ENCODE assay signal across 8 cellular contexts in the genomic region with DNA sequence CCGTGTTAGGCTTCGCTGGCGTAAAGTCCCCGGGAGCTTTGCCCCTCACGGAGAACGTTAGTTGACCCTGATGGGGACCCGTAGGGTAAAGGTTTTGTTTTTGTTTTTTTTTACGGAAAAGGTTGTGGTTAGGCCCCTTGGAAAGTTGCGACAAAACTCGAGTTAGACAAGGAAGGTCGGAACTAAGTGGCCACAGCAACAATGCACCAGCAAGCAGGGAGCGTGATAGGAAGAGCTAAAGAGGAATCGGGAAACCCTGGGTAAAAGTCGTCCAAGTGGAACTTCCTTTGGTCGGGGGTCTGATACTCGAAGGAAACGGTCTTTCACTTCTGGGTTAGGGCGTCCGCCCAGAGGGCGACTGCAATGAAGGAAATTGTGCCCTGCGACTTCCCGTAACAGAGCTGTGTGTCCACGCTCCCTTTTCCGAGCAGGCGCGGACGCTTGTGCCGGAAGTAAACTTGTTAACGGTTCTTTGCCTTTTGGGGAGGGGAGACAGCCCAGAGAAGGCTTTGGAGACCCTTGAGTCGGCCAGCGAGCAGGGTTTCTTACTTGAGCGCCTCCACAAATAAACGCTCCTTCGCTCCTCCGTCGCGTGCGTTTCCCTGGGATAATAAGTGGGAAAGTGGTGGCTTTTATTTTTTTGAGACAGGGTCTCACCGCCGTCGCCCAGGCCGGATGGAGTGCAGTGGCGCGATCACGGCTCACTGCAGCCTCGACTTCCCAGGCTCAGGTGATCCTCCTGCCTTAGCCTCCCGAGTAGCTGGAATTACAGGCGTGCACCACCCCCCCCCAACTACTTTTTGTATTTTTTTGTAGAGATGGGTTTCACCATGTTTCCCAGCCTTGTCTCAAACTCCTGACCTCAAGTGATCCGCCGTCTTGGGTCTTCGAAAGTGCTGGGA. TPM values are rescaled to one million over a fixed set of nuclear protein-coding genes. Genes with fewer than 3 reads are reported as not detected.
DNase-seq lines count a peak whose midpoint lies in the region; ATAC-seq and TF ChIP-seq lines count a peak whose summit lies in the region.

No MANE protein-coding gene starts in this region.

- peaks cover 4% of the 10 kb centered on the region; the same call in 1 of the 2 replicates for H3K36me3 ChIP-seq in OCI-LY1 (ENCODE audit: insufficient read depth, low read length)
- H3K36me3 ChIP-seq in mucosa of descending colon (ENCODE audit: low read depth) = no peaks in the 10 kb centered on the region

- H4K20me1 ChIP-seq in OCI-LY1 (ENCODE audit: insufficient read depth, low read length) = no peaks in the 10 kb centered on the region

- H3K27me3 ChIP-seq in OCI-LY1 (ENCODE audit: insufficient read depth, low read length) = no peaks in the 10 kb centered on the region

- TF ChIP-seq CTCF in OCI-LY1 (IDR thresholded peaks at IDR 0.05; ENCODE audit: low read length) (no peak), mucosa of descending colon (IDR thresholded peaks at IDR 0.05) (no peak)

- H3K9me2 ChIP-seq in OCI-LY1 (ENCODE audit: low read depth, low read length) = no peaks in the 10 kb centered on the region

- intact Hi-C loops in mucosa of descending colon (cut with DNase I, micrococcal nuclease) = loop anchor here in 1 of 2 donors (10.0 kb wide), 1 partner anchor 115 kb away; the partner anchor contains the start of gene RNU4ATAC

- peak overlapping the region; percentile 93 for H3K9ac ChIP-seq in OCI-LY1 (ENCODE audit: low read length)

- peak overlapping the region; percentile 83 for H3K4me2 ChIP-seq in OCI-LY1 (ENCODE audit: low read length)

- peaks cover 42% of the 10 kb centered on the region for H3K79me2 ChIP-seq in OCI-LY1 (ENCODE audit: insufficient read depth, low read length)

- H3K27ac ChIP-seq in OCI-LY1 (ENCODE audit: low read depth, low read length, poor library complexity, severe bottlenecking) (peak overlapping the region; percentile 94), epithelial cell of prostate (peak overlapping the region; percentile 91)

- H3K4me1 ChIP-seq in OCI-LY1 (ENCODE audit: insufficient read depth, low read length, severe bottlenecking) = peaks cover 43% of the 10 kb centered on the region
- peaks cover 22% of the 10 kb centered on the region for H3K4me1 ChIP-seq in mucosa of descending colon (ENCODE audit: low read depth)

- ATAC-seq in GM21515 (IDR thresholded peaks at IDR 0.05; ENCODE audit: unreplicated experiment) (peak; percentile 49), mucosa of descending colon (peak; percentile 86)

- DNase-seq in D341Med (ENCODE audit: low spot score) (peak; percentile 79), HuH-7 (ENCODE audit: low spot score) (peak; percentile 63), activated T-cell treated with anti-CD3 and anti-CD28 coated beads for 1 hour (ENCODE audit: low read depth) (peak; percentile 71), epithelial cell of prostate (ENCODE audit: low read depth, low spot score) (peak; percentile 41), mucosa of descending colon (peak; percentile 89 to 94 (median 92))
- peak; percentile 67 to 71 for DNase-seq in stimulated activated CD8-positive, alpha-beta memory T cell treated with anti-CD3 and anti-CD28 coated beads, Interleukin-4, amount 100 ng/mL, for 1 hour (ENCODE audit: low read depth in 2 of 2, low spot score in 1 of 2)

- H3F3A ChIP-seq in OCI-LY1 (ENCODE audit: insufficient read depth, low read length) = no peaks in the 10 kb centered on the region

- H3K4me3 ChIP-seq in OCI-LY1 (ENCODE audit: low read depth, low read length, poor library complexity, severe bottlenecking) (peak overlapping the region; percentile 99), mucosa of descending colon (peak overlapping the region; percentile 95)

- no peaks in the 10 kb centered on the region for H3K9me3 ChIP-seq in OCI-LY1 (ENCODE audit: low read length)
- no peaks in the 10 kb centered on the region for H3K9me3 ChIP-seq in mucosa of descending colon

- H2AFZ ChIP-seq in OCI-LY1 (ENCODE audit: low read length) = no peak overlapping the region

RNA-seq across cellular contexts. Expression of gene CLASP1, which starts 0.6 kb away (rescaled TPM):
- 10 to 100 TPM; 30.0 to 64.6 (median 35.1) TPM for total RNA-seq in mucosa of descending colon

Comparison
In these comparisons a context has a peak if more than half of its experiments do, and no peak if none do; other contexts are left out.
1. Peak in every context shown above with its lines: DNase-seq, ATAC-seq, H3K4me3 ChIP-seq and H3K27ac ChIP-seq.
2. DNase-seq: peak in every context shown above with its lines; median percentile 92 in mucosa of descending colon; 79 in D341Med; 71 in activated T-cell treated with anti-CD3 and anti-CD28 coated beads for 1 hour; 69 in stimulated activated CD8-positive, alpha-beta memory T cell treated with anti-CD3 and anti-CD28 coated beads, Interleukin-4, amount 100 ng/mL, for 1 hour; 63 in HuH-7; 41 in epithelial cell of prostate.